ENCODE assay signal across 10 cellular contexts in genomic region chr20:25295386-25296093, GRCh38. TPM values are rescaled to one million over a fixed set of nuclear protein-coding genes. Genes with fewer than 3 reads are reported as not detected.
DNase-seq lines count a peak whose midpoint lies in the region; ATAC-seq and TF ChIP-seq lines count a peak whose summit lies in the region.
"Had no signal": no experiment of that assay in that cellular context is flagged by ENCODE, and none has a peak within 500 bp of the region (broad histone marks: within the 10 kb centered on the region; RNA-seq: fewer than 3 reads in every experiment).

No MANE protein-coding gene starts in this region.

- peak overlapping the region; percentile 56 for H2AK5ac ChIP-seq in neuronal stem cell (ENCODE audit: low read depth, low read length)

- peaks cover 31% of the 10 kb centered on the region; the same call in 1 of the 2 replicates for H3K36me3 ChIP-seq in OCI-LY1 (ENCODE audit: insufficient read depth, low read length)
- peaks cover 21 to 82% (median 76%) of the 10 kb centered on the region in 4 donors for H3K36me3 ChIP-seq in esophagus muscularis mucosa
- H3K36me3 ChIP-seq in neuronal stem cell (replicated peaks in 1 of 2; ENCODE audit: control insufficient read depth in 2 of 2, insufficient read depth in 2 of 2, low read length in 2 of 2) = peaks cover 34 to 82% of the 10 kb centered on the region in 2 donors

- no peak overlapping the region for H2BK15ac ChIP-seq in neuronal stem cell (ENCODE audit: low read length)

- H4K91ac ChIP-seq in neuronal stem cell (ENCODE audit: low read depth, low read length, poor library complexity) = no peak overlapping the region

- H2AFZ ChIP-seq in OCI-LY1 (ENCODE audit: low read length) (no peak overlapping the region), neuronal stem cell (ENCODE audit: low read length) (no peak overlapping the region)

- ATAC-seq in HG03521 (IDR thresholded peaks at IDR 0.05; ENCODE audit: unreplicated experiment) = no peak
- no peak for ATAC-seq in HG03025 (IDR thresholded peaks at IDR 0.05; ENCODE audit: low FRiP score, unreplicated experiment)

- H3K27me3 ChIP-seq in AG04450 (ENCODE audit: control insufficient read depth, insufficient read depth, low read length) = no peaks in the 10 kb centered on the region
- H3K27me3 ChIP-seq in OCI-LY1 (ENCODE audit: insufficient read depth, low read length) = no peaks in the 10 kb centered on the region
- no peaks in the 10 kb centered on the region for H3K27me3 ChIP-seq in esophagus muscularis mucosa
- H3K27me3 ChIP-seq in neuronal stem cell (ENCODE audit: control insufficient read depth in 3 of 3, insufficient read depth in 3 of 3, low read depth in 1 of 3, low read length in 3 of 3) = no peaks in the 10 kb centered on the region
- H3K27me3 ChIP-seq: neutrophil had no signal

- H3K79me2 ChIP-seq in OCI-LY1 (ENCODE audit: insufficient read depth, low read length) = no peaks in the 10 kb centered on the region

- H3K23ac ChIP-seq in neuronal stem cell (ENCODE audit: low read depth, low read length, poor library complexity) = peak overlapping the region; percentile 73

- DNase-seq in AG04450 (ENCODE audit: low read depth, low spot score) (no peak), esophagus muscularis mucosa (ENCODE audit: extremely low spot score) (no peak), neuronal stem cell (ENCODE audit: low spot score) (no peak), KG1 (lab: John Stamatoyannopoulos, UW) (no peak)
- DNase-seq in stimulated activated CD4-positive, alpha-beta T cell treated with anti-CD3 and anti-CD28 coated beads, Interleukin-1b, Interleukin-23, amount 100 ng/mL, for 48 hours = no peak
- DNase-seq: activated effector memory CD4-positive, alpha-beta T cell treated with Interleukin-2 at 50 U/mL for 16 hours had no signal

- H2BK120ac ChIP-seq in neuronal stem cell (ENCODE audit: low read depth, low read length) = no peak overlapping the region

- H3K9ac ChIP-seq in OCI-LY1 (ENCODE audit: low read length) (no peak overlapping the region), neuronal stem cell (ENCODE audit: low read depth, low read length, poor library complexity) (peak overlapping the region; percentile 44)

- H2BK5ac ChIP-seq in neuronal stem cell (ENCODE audit: low read length) = peak overlapping the region; percentile 39

- no peak overlapping the region for H3K4me3 ChIP-seq in AG04450 (ENCODE audit: low read depth, low read length)
- H3K4me3 ChIP-seq in OCI-LY1 (ENCODE audit: low read depth, low read length, poor library complexity, severe bottlenecking) = no peak overlapping the region
- no peak overlapping the region for H3K4me3 ChIP-seq in esophagus muscularis mucosa
- H3K4me3 ChIP-seq in neuronal stem cell (ENCODE audit: low read length in 2 of 2) = no peak overlapping the region

- CTCF ChIA-PET in AG04450 (lab: Charles Lee) = interaction anchor here (0.6 to 3.9 kb wide), 9 partner anchors 14 to 302 kb away, joined by 3 to 93 read pairs (median 3); no protein-coding TSS in a partner anchor

- TF ChIP-seq EP300 in esophagus muscularis mucosa (IDR thresholded peaks at IDR 0.05) = no peak

- H3K4me1 ChIP-seq in OCI-LY1 (ENCODE audit: insufficient read depth, low read length, severe bottlenecking) (peaks cover 10% of the 10 kb centered on the region), esophagus muscularis mucosa (peaks cover 42 to 76% (median 59%) of the 10 kb centered on the region in 4 donors), neuronal stem cell (ENCODE audit: control insufficient read depth in 2 of 2, insufficient read depth in 1 of 2, low read depth in 1 of 2, low read length in 2 of 2) (no peaks in the 10 kb centered on the region)

- peaks cover 3% of the 10 kb centered on the region for H3K79me1 ChIP-seq in neuronal stem cell (ENCODE audit: low read depth, low read length)

- H3K27ac ChIP-seq in AG04450 (ENCODE audit: low read depth, low read length) (peak overlapping the region; percentile 21), OCI-LY1 (ENCODE audit: low read depth, low read length, poor library complexity, severe bottlenecking) (peak overlapping the region; percentile 46), esophagus muscularis mucosa (replicated peaks in 1 of 4) (peak overlapping the region; percentile 72 to 77 (median 74)), neuronal stem cell (replicated peaks; ENCODE audit: low read length) (no peak overlapping the region)
- H3K27ac ChIP-seq: neutrophil had no signal

- H3K18ac ChIP-seq in neuronal stem cell (ENCODE audit: low read length) = no peak overlapping the region

- no peak overlapping the region for H3K4ac ChIP-seq in neuronal stem cell (ENCODE audit: low read length)

- 38% methylated on average over 6 of the region's 10 CpGs for WGBS in esophagus muscularis mucosa
- WGBS in neuronal stem cell (ENCODE audit: extremely low coverage in 2 of 2, insufficient read length in 2 of 2, insufficient replicate concordance in 1 of 2), 2 donors = no CpG with 5 or more reads among the region's 10 CpGs

- H3K4me2 ChIP-seq in OCI-LY1 (ENCODE audit: low read length) (no peak overlapping the region), neuronal stem cell (ENCODE audit: insufficient read depth, low read length, poor library complexity, severe bottlenecking) (no peak overlapping the region)

- intact Hi-C loops in esophagus muscularis mucosa (cut with DNase I) = loop anchor here (5.0 to 10.0 kb wide), 3 partner anchors 102 to 301 kb away; partner anchors contain the start of gene APMAP

- H4K8ac ChIP-seq in neuronal stem cell (ENCODE audit: low read depth, low read length) = peak overlapping the region; percentile 43

- H3K9me3 ChIP-seq in AG04450 (ENCODE audit: control insufficient read depth, insufficient read depth, low read length) (no peaks in the 10 kb centered on the region), OCI-LY1 (ENCODE audit: low read length) (no peaks in the 10 kb centered on the region), esophagus muscularis mucosa (no peaks in the 10 kb centered on the region), neuronal stem cell (replicated peaks in 1 of 2; ENCODE audit: control insufficient read depth in 2 of 2, insufficient read depth in 1 of 2, low read depth in 1 of 2, low read length in 2 of 2) (peaks cover 0 to 2% of the 10 kb centered on the region in 2 donors)
- H3K9me3 ChIP-seq: neutrophil had no signal

- H3K9me2 ChIP-seq in OCI-LY1 (ENCODE audit: low read depth, low read length) = no peaks in the 10 kb centered on the region

- no peaks in the 10 kb centered on the region for H3F3A ChIP-seq in OCI-LY1 (ENCODE audit: insufficient read depth, low read length)

- POLR2A ChIA-PET in AG04450 (lab: Yijun Ruan, JAX) = interaction anchor here (1.1 kb wide), 1 partner anchor 103 kb away, joined by 7 read pairs; no protein-coding TSS in a partner anchor

- no peak overlapping the region for H2BK12ac ChIP-seq in neuronal stem cell (ENCODE audit: low read length)

- no peak for TF ChIP-seq POLR2A in esophagus muscularis mucosa (IDR thresholded peaks at IDR 0.05; ENCODE audit: low read depth)

- H4K20me1 ChIP-seq in OCI-LY1 (ENCODE audit: insufficient read depth, low read length) = no peaks in the 10 kb centered on the region

- H3K14ac ChIP-seq in neuronal stem cell (ENCODE audit: low read length) = no peak overlapping the region

- no peak for TF ChIP-seq CTCF in AG04450 (IDR thresholded peaks at IDR 0.05; ENCODE audit: low read depth, low read length)
- no peak for TF ChIP-seq CTCF in OCI-LY1 (IDR thresholded peaks at IDR 0.05; ENCODE audit: low read length)
- peak in 2 of 3 experiments; percentile 13 to 27 for TF ChIP-seq CTCF in esophagus muscularis mucosa (IDR thresholded peaks at IDR 0.05)

RNA-seq across cellular contexts. Expression of gene PYGB, which starts 47.7 kb away (rescaled TPM):
- polyA plus RNA-seq in AG04450 (2011; rRNA removed) = 43.2 and 60.0 TPM in 2 replicates
- 70.7 and 104 TPM in 2 replicates for polyA minus RNA-seq in AG04450 (2011; rRNA and poly(A)+ RNA removed)
- total RNA-seq in esophagus muscularis mucosa = 100 to 1,000 TPM; 398 to 632 (median 462) TPM
- 31.3 TPM for polyA plus RNA-seq in neuronal stem cell (2013, experiment 1 of 2)
- polyA plus RNA-seq in neuronal stem cell (2013, experiment 2 of 2) = 32.4 TPM

Comparison
In these comparisons a context has a peak if more than half of its experiments do, and no peak if none do; other contexts are left out.
1. CTCF ChIP-seq: peak in esophagus muscularis mucosa (2 of 3); none in AG04450 (single experiment) and OCI-LY1 (single experiment).